14 cellular contexts compared by ENCODE assay signal in genomic region chr11:86374586-86374985, GRCh38. TPM values are rescaled to one million over a fixed set of nuclear protein-coding genes. Genes with fewer than 3 reads are reported as not detected.
A peak's percentile ranks its signal among the peaks of the same experiment; 100 is the strongest.
DNase-seq lines count a peak whose midpoint lies in the region; ATAC-seq and TF ChIP-seq lines count a peak whose summit lies in the region.
"Had no signal": no experiment of that assay in that cellular context is flagged by ENCODE, and none has a peak within 500 bp of the region (broad histone marks: within the 10 kb centered on the region; RNA-seq: fewer than 3 reads in every experiment).

Gene CCDC81 (plus strand): TSS chr11:86374887. CDS start chr11:86375164, 277 bp downstream.

- H3K4me1 ChIP-seq in HUES64 (ENCODE audit: insufficient read depth, low read length) (peaks cover 3% of the 10 kb centered on the region; the same call in 1 of the 2 replicates), stomach (peaks cover 0 to 7% (median 0%) of the 10 kb centered on the region in 4 donors)

- peak within 1 kb of the TSS; percentile 46 for H3K4me3 ChIP-seq in HUES64 (ENCODE audit: low read length)
- peak within 1 kb of the TSS; percentile 5 to 21 (median 12) for H3K4me3 ChIP-seq in stomach

- H3K27me3 Mint-ChIP-seq in endothelial cell (ENCODE audit: unreplicated experiment), result peaks cover 4% of the 10 kb centered on the region

- H3K27ac ChIP-seq in HUES64 (ENCODE audit: low read depth, low read length), result no peak within 1 kb of the TSS
- H3K27ac ChIP-seq in stomach, result no peak within 1 kb of the TSS

- H3K27me3 ChIP-seq in HUES64 (ENCODE audit: insufficient read depth, low read length), result no peaks in the 10 kb centered on the region; the same call in 1 of the 2 replicates
- peaks cover 0 to 4% (median 0%) of the 10 kb centered on the region in 3 donors for H3K27me3 ChIP-seq in stomach

- H3K9ac ChIP-seq in HUES64 (ENCODE audit: low read depth, low read length), result no peak within 1 kb of the TSS

- no peaks in the 10 kb centered on the region for H3K9me3 ChIP-seq in HUES64 (ENCODE audit: insufficient read depth, low read depth, low read length)
- H3K9me3 ChIP-seq in stomach, result no peaks in the 10 kb centered on the region

- peaks cover 4% of the 10 kb centered on the region for H3K4me1 Mint-ChIP-seq in endothelial cell (ENCODE audit: unreplicated experiment)
- H3K4me1 Mint-ChIP-seq: activated CD4-positive, alpha-beta T cell treated with anti-CD3 and anti-CD28 coated beads for 36 hours had no signal

- no peak for TF ChIP-seq POLR2A in stomach (IDR thresholded peaks at IDR 0.05)

- H3K9me3 Mint-ChIP-seq in endothelial cell (ENCODE audit: unreplicated experiment), result no peaks in the 10 kb centered on the region

- intact Hi-C loops in stomach (cut with DNase I; ENCODE audit: low total_unique reads), result no loop called here

- no peaks in the 10 kb centered on the region for H3K36me3 ChIP-seq in HUES64 (ENCODE audit: insufficient read depth, low read length)
- no peaks in the 10 kb centered on the region for H3K36me3 ChIP-seq in stomach

- TF ChIP-seq EP300 in stomach (IDR thresholded peaks at IDR 0.05), result no peak

- H3K27ac Mint-ChIP-seq in endothelial cell (ENCODE audit: unreplicated experiment), result peak within 1 kb of the TSS; percentile 25
- H3K27ac Mint-ChIP-seq: activated CD4-positive, alpha-beta T cell treated with anti-CD3 and anti-CD28 coated beads for 36 hours had no signal

- no peak for TF ChIP-seq CTCF in endothelial cell (IDR thresholded peaks at IDR 0.05; ENCODE audit: unreplicated experiment)
- no peak for TF ChIP-seq CTCF in stomach (IDR thresholded peaks at IDR 0.05)

- H3K36me3 Mint-ChIP-seq in endothelial cell (ENCODE audit: low read depth, unreplicated experiment), result no peaks in the 10 kb centered on the region

- no peak for ATAC-seq in HG03571 (IDR thresholded peaks at IDR 0.05; ENCODE audit: unreplicated experiment)
- ATAC-seq: activated CD4-positive, alpha-beta T cell treated with anti-CD3 and anti-CD28 coated beads for 36 hours; left colon had no signal

- peak; percentile 62 for DNase-seq in endothelial cell (ENCODE audit: low spot score)
- DNase-seq in kidney tubule cell (ENCODE audit: low spot score), result peak; percentile 22
- no peak for DNase-seq in stomach
- DNase-seq in dedifferentiated amniotic fluid mesenchymal stem cell (ENCODE audit: extremely low spot score), result no peak
- no peak for DNase-seq in NCI-H1417 treated with DMSO at 0.1 percent for 48 hours (lab: John Stamatoyannopoulos, UW)
- DNase-seq in DMS53 treated with DMSO at 0.1 percent for 48 hours (lab: John Stamatoyannopoulos, UW; ENCODE audit: unreplicated experiment), result no peak
- DNase-seq: activated CD4-positive, alpha-beta T cell treated with anti-CD3 and anti-CD28 coated beads for 36 hours; DMS 273 treated with DMSO at 0.1 percent for 48 hours; effector CD4-positive, alpha-beta T cell; small intestine had no signal

- H3K4me3 Mint-ChIP-seq in endothelial cell (ENCODE audit: unreplicated experiment), result peak within 1 kb of the TSS; percentile 49
- H3K4me3 Mint-ChIP-seq: activated CD4-positive, alpha-beta T cell treated with anti-CD3 and anti-CD28 coated beads for 36 hours had no signal

- WGBS in HUES64, result 27% methylated on average over 25 of the region's 25 CpGs
- WGBS in stomach, 5 donors, result 7 to 9% (median 9%) methylated on average over 22 to 25 of the region's 25 CpGs

RNA-seq across cellular contexts. Expression of gene CCDC81, which starts in this region (rescaled TPM):
- 0.40 TPM for polyA plus RNA-seq in HUES64 (2013, experiment 1 of 2)
- 0.76 TPM for polyA plus RNA-seq in HUES64 (2013, experiment 2 of 2)
- total RNA-seq in endothelial cell (ENCODE audit: unreplicated experiment), result 0.33 TPM
- 1 to 10 TPM in 1 of 5 donors, not detected in 4; 3.3 TPM for total RNA-seq in stomach
- 1 to 10 TPM in 1 of 3 donors, under 1 TPM in 2; 0.28 to 1.2 (median 0.56) TPM for polyA plus RNA-seq in stomach
- total RNA-seq: SK-MEL-5 had no signal

Comparison
In these comparisons a context has a peak if more than half of its experiments do, and no peak if none do; other contexts are left out.
1. Peak in DNase-seq in endothelial cell; RNA of the gene not detected or under 1 TPM.